ENCODE assay signal across 8 cellular contexts in genomic region chr20:62794007-62794724, GRCh38. TPM values are rescaled to one million over a fixed set of nuclear protein-coding genes. Genes with fewer than 3 reads are reported as not detected.
A peak's percentile ranks its signal among the peaks of the same experiment; 100 is the strongest.
DNase-seq lines count a peak whose midpoint lies in the region; ATAC-seq, FAIRE-seq and TF ChIP-seq lines count a peak whose summit lies in the region.

No MANE protein-coding gene starts in this region.

- H3K9ac ChIP-seq in HUES64 (ENCODE audit: low read depth, low read length): no peak overlapping the region
- H3K9ac ChIP-seq in OCI-LY1 (ENCODE audit: low read length): peak overlapping the region; percentile 78

- ATAC-seq in GM21515 (IDR thresholded peaks at IDR 0.05; ENCODE audit: unreplicated experiment): peak; percentile 59
- peak; percentile 85 for ATAC-seq in mucosa of descending colon

- H3K9me2 ChIP-seq in OCI-LY1 (ENCODE audit: low read depth, low read length): no peaks in the 10 kb centered on the region

- FAIRE-seq in D721Med (lab: Jason Lieb, UNC): no peak

- peaks cover 18% of the 10 kb centered on the region for H3K27me3 ChIP-seq in HUES64 (ENCODE audit: insufficient read depth, low read length)
- 0 out of 2 replicates have a peak, but pooled peaks cover 2% of the 10 kb centered on the region for H3K27me3 ChIP-seq in OCI-LY1 (ENCODE audit: insufficient read depth, low read length)

- DNase-seq in D721Med (ENCODE audit: insufficient read length, low spot score) (peak; percentile 83), activated T-cell treated with anti-CD3 and anti-CD28 coated beads for 1 hour (ENCODE audit: low read depth) (peak; percentile 89), epidermal melanocyte (ENCODE audit: insufficient read length, low spot score) (peak; percentile 93), mucosa of descending colon (peak; percentile 96 to 100 (median 98))
- peak; percentile 92 to 95 for DNase-seq in stimulated activated CD8-positive, alpha-beta memory T cell treated with anti-CD3 and anti-CD28 coated beads, Interleukin-2, amount 100 ng/mL, for 48 hours (ENCODE audit: low read depth in 2 of 2)

- TF ChIP-seq CTCF in D721Med (IDR thresholded peaks at IDR 0.05; ENCODE audit: insufficient read depth, missing control alignments) (no peak), OCI-LY1 (IDR thresholded peaks at IDR 0.05; ENCODE audit: low read length) (no peak), mucosa of descending colon (IDR thresholded peaks at IDR 0.05) (no peak)

- no peaks in the 10 kb centered on the region for H3K79me2 ChIP-seq in OCI-LY1 (ENCODE audit: insufficient read depth, low read length)

- H4K20me1 ChIP-seq in OCI-LY1 (ENCODE audit: insufficient read depth, low read length): no peaks in the 10 kb centered on the region

- H3K4me1 ChIP-seq in HUES64 (ENCODE audit: insufficient read depth, low read length): peaks cover 5% of the 10 kb centered on the region; the same call in 1 of the 2 replicates
- peaks cover 31% of the 10 kb centered on the region for H3K4me1 ChIP-seq in OCI-LY1 (ENCODE audit: insufficient read depth, low read length, severe bottlenecking)
- peaks cover 30% of the 10 kb centered on the region for H3K4me1 ChIP-seq in mucosa of descending colon (ENCODE audit: low read depth)

- H3K4me3 ChIP-seq in HUES64 (ENCODE audit: low read length) (peak overlapping the region; percentile 63), OCI-LY1 (ENCODE audit: low read depth, low read length, poor library complexity, severe bottlenecking) (peak overlapping the region; percentile 67), mucosa of descending colon (no peak overlapping the region)

- no peaks in the 10 kb centered on the region for H3K9me3 ChIP-seq in HUES64 (ENCODE audit: insufficient read depth, low read depth, low read length)
- no peaks in the 10 kb centered on the region for H3K9me3 ChIP-seq in OCI-LY1 (ENCODE audit: low read length)
- H3K9me3 ChIP-seq in mucosa of descending colon: no peaks in the 10 kb centered on the region

- H3K4me2 ChIP-seq in OCI-LY1 (ENCODE audit: low read length): peak overlapping the region; percentile 83

- H2AFZ ChIP-seq in OCI-LY1 (ENCODE audit: low read length): no peak overlapping the region

- WGBS in HUES64: 4% methylated on average over 69 of the region's 69 CpGs

- intact Hi-C loops in mucosa of descending colon (cut with DNase I, micrococcal nuclease): loop anchor here in 1 of 2 donors (5.0 kb wide), 1 partner anchor 127 kb away; no protein-coding TSS in a partner anchor

- peak overlapping the region; percentile 25; the same call in 1 of the 2 replicates for H3K27ac ChIP-seq in HUES64 (ENCODE audit: low read depth, low read length)
- peak overlapping the region; percentile 90 for H3K27ac ChIP-seq in OCI-LY1 (ENCODE audit: low read depth, low read length, poor library complexity, severe bottlenecking)

- H3K36me3 ChIP-seq in HUES64 (ENCODE audit: insufficient read depth, low read length): peaks cover 16% of the 10 kb centered on the region
- peaks cover 10% of the 10 kb centered on the region for H3K36me3 ChIP-seq in OCI-LY1 (ENCODE audit: insufficient read depth, low read length)
- H3K36me3 ChIP-seq in mucosa of descending colon (ENCODE audit: low read depth): peaks cover 1% of the 10 kb centered on the region

- H3F3A ChIP-seq in OCI-LY1 (ENCODE audit: insufficient read depth, low read length): no peaks in the 10 kb centered on the region

RNA-seq across cellular contexts. Expression of gene MRGBP, which starts 2.1 kb away (rescaled TPM):
- 12.9 TPM for polyA plus RNA-seq in HUES64 (2013, experiment 1 of 2)
- polyA plus RNA-seq in HUES64 (2013, experiment 2 of 2): 15.5 TPM
- total RNA-seq in mucosa of descending colon: 10 to 100 TPM in 1 of 3 donors, 1 to 10 TPM in 2; 7.1 to 11.0 (median 8.3) TPM

RNA-seq across cellular contexts. Expression of gene OGFR, which starts 10.5 kb away (rescaled TPM):
- polyA plus RNA-seq in HUES64 (2013, experiment 1 of 2): 12.8 TPM
- 15.0 TPM for polyA plus RNA-seq in HUES64 (2013, experiment 2 of 2)
- 10 to 100 TPM; 39.3 to 63.1 (median 48.5) TPM for total RNA-seq in mucosa of descending colon

RNA-seq across cellular contexts. Expression of gene COL9A3, which starts 22.7 kb away (rescaled TPM):
- 37.3 TPM for polyA plus RNA-seq in HUES64 (2013, experiment 1 of 2)
- 34.6 TPM for polyA plus RNA-seq in HUES64 (2013, experiment 2 of 2)
- 10 to 100 TPM in 1 of 3 donors, 1 to 10 TPM in 1, under 1 TPM in 1; 0.70 to 12.4 (median 2.3) TPM for total RNA-seq in mucosa of descending colon
